Comparison of ENCODE assay signal across 28 cellular contexts in genomic region chr16:51825740-51826139, GRCh38.
"Had no signal": no experiment of that assay in that cellular context is flagged by ENCODE, and none has a peak within 500 bp of the region (broad histone marks: within the 10 kb centered on the region; RNA-seq: fewer than 3 reads in every experiment).

No MANE protein-coding gene starts in this region.

- ATAC-seq: left colon; left lung; lower lobe of right lung; naive thymus-derived CD8-positive, alpha-beta T cell; pancreas; right cardiac atrium; sciatic nerve had no signal

- H3K27me3 ChIP-seq: left lung, pancreas, tibial nerve, uterus had no signal

- H3K27me3 Mint-ChIP-seq: naive thymus-derived CD8-positive, alpha-beta T cell; stimulated activated naive CD8-positive, alpha-beta T cell treated with anti-CD3 and anti-CD28 coated beads, Interleukin-15, Interleukin-2, amounts not matched to agents 100 ng/mL and 50 ng/mL, for 24 hours; type B pancreatic cell had no signal

- H3K27ac ChIP-seq: left lung, lower lobe of right lung, pancreas, prostate gland, skin epidermis, tibial nerve, uterus had no signal

- H3K4me3 Mint-ChIP-seq: naive thymus-derived CD8-positive, alpha-beta T cell; nephron; neural crest cell; stimulated activated naive CD8-positive, alpha-beta T cell treated with anti-CD3 and anti-CD28 coated beads, Interleukin-15, Interleukin-2, amounts not matched to agents 100 ng/mL and 50 ng/mL, for 24 hours; type B pancreatic cell had no signal

- H3K27ac Mint-ChIP-seq: naive thymus-derived CD8-positive, alpha-beta T cell; nephron; stimulated activated naive CD8-positive, alpha-beta T cell treated with anti-CD3 and anti-CD28 coated beads, Interleukin-15, Interleukin-2, amounts not matched to agents 100 ng/mL and 50 ng/mL, for 24 hours; type B pancreatic cell had no signal

- H3K4me3 ChIP-seq: left lung, lower lobe of right lung, pancreas, prostate gland, skin epidermis, tibial nerve, uterus had no signal

- H3K9me3 Mint-ChIP-seq: nephron, neural crest cell, type B pancreatic cell had no signal

- H3K36me3 ChIP-seq: left lung, lower lobe of right lung, pancreas, prostate gland, tibial nerve, uterus had no signal

- DNase-seq: hippocampal formation; kidney; left colon; left lung; lower lobe of right lung; mammary epithelial cell; mesenchymal stem cell; naive thymus-derived CD8-positive, alpha-beta T cell; nucleus accumbens; pancreas; posterior cingulate gyrus; retina; right cardiac atrium; stimulated activated CD4-positive, alpha-beta T cell treated with anti-CD3 and anti-CD28 coated beads, Interleukin-12 subunit alpha, Interleukin-12 subunit beta, amount 100 ng/mL, for 4 hours; stimulated activated CD4-positive, alpha-beta T cell treated with anti-CD3 and anti-CD28 coated beads, Interleukin-15, amount 100 ng/mL, for 24 hours; stimulated activated CD4-positive, alpha-beta T cell treated with anti-CD3 and anti-CD28 coated beads, Interleukin-2, amount 100 ng/mL, for 24 hours; stimulated activated CD4-positive, alpha-beta T cell treated with anti-CD3 and anti-CD28 coated beads, Interleukin-4, amount 100 ng/mL, for 1 hour; stimulated activated naive CD4-positive, alpha-beta T cell; substantia nigra; uterus had no signal

- H3K9me3 ChIP-seq: left lung, lower lobe of right lung, pancreas, prostate gland, tibial nerve, uterus had no signal

- H3K4me1 Mint-ChIP-seq: naive thymus-derived CD8-positive, alpha-beta T cell; nephron; neural crest cell had no signal

- H3K4me1 ChIP-seq: left lung, lower lobe of right lung, pancreas, prostate gland, tibial nerve, uterus had no signal
